Comparison of ENCODE assay signal across 9 cellular contexts in the genomic region with DNA sequence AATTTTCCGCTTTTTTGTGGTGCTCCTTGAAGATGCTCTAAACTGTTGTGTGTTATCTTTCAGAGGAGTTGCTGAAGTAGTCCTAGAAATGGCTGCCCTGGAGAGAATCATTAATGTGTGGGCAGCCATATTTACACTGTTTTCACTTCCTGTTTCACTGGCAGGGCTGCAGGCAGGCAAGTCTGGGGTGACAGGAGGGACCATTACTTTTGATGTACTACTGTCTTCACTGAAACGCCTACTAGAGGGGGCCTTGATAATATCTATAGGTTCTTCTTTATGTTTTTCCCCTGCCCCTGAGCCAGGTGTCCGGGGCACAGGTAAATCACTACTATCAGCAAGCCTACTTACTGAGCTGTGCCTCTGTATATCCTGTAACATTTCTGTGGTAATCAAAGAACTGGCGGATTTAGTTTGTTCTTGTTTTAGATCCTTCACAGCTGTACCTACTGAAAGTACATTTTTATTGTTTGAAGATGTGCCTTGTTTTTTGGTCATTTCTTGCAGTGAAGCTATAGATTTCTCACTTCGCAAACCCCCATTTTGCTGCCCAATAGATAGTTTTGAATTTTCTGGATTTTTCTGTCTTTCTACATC. TPM values are rescaled to one million over a fixed set of nuclear protein-coding genes. Genes with fewer than 3 reads are reported as not detected.
DNase-seq lines count a peak whose midpoint lies in the region; ATAC-seq and TF ChIP-seq lines count a peak whose summit lies in the region.
"Had no signal": no experiment of that assay in that cellular context is flagged by ENCODE, and none has a peak within 500 bp of the region (broad histone marks: within the 10 kb centered on the region; RNA-seq: fewer than 3 reads in every experiment).

No MANE protein-coding gene starts in this region.

- H3K27me3 Mint-ChIP-seq in activated B cell treated with CpG ODN at 0.5 μM for 24 hours = no peaks in the 10 kb centered on the region

- peaks cover 13% of the 10 kb centered on the region for H3K4me1 Mint-ChIP-seq in activated B cell treated with CpG ODN at 0.5 μM for 24 hours

- ATAC-seq in GM19452 (IDR thresholded peaks at IDR 0.05; ENCODE audit: unreplicated experiment) (peak; percentile 99), HG03108 (IDR thresholded peaks at IDR 0.05; ENCODE audit: unreplicated experiment) (peak; percentile 98), activated B cell treated with CpG ODN at 0.5 μM for 24 hours (ENCODE audit: low read depth) (peak; percentile 100)

- H3K36me3 Mint-ChIP-seq in activated B cell treated with CpG ODN at 0.5 μM for 24 hours (ENCODE audit: low read depth) = peaks cover 60% of the 10 kb centered on the region

- no peak for TF ChIP-seq CTCF in GM10248 (IDR thresholded peaks at IDR 0.05; ENCODE audit: control extremely low read depth, extremely low read depth, low read depth, missing control alignments)
- no peak for TF ChIP-seq CTCF in activated B cell treated with CpG ODN at 0.5 μM for 24 hours (IDR thresholded peaks at IDR 0.05)

- H3K4me3 Mint-ChIP-seq in activated B cell treated with CpG ODN at 0.5 μM for 24 hours = no peak overlapping the region

- peak overlapping the region; percentile 87 for H3K27ac Mint-ChIP-seq in activated B cell treated with CpG ODN at 0.5 μM for 24 hours

- CTCF ChIA-PET in GM10248 (lab: Yijun Ruan, JAX) (interaction anchor here (3.6 kb wide), 1 partner anchor 10 kb away, joined by 16 read pairs; no protein-coding TSS in a partner anchor), activated B cell treated with CpG ODN at 0.5 μM for 24 hours (lab: Charles Lee) (no interaction called here)

- POLR2A ChIA-PET in GM10248 (lab: Yijun Ruan, JAX) = no interaction called here
- POLR2A ChIA-PET in activated B cell treated with CpG ODN at 0.5 μM for 24 hours (lab: Charles Lee) = no interaction called here

- H3K9me3 Mint-ChIP-seq in activated B cell treated with CpG ODN at 0.5 μM for 24 hours = no peaks in the 10 kb centered on the region

- intact Hi-C loops in activated B cell treated with CpG ODN at 0.5 μM for 24 hours (cut with micrococcal nuclease) = loop anchor here (1.0 to 2.0 kb wide), 6 partner anchors 14 to 503 kb away; partner anchors contain the start of genes ACAT1, C11orf65 and NPAT

- DNase-seq in GM10248 (ENCODE audit: extremely low spot score) = peak; percentile 69
- DNase-seq in activated B cell treated with CpG ODN at 0.5 μM for 24 hours = no peak
- DNase-seq in SW480 (ENCODE audit: low spot score) = no peak
- DNase-seq in DMS53 (lab: John Stamatoyannopoulos, UW) = no peak
- no peak for DNase-seq in DMS79 treated with DMSO at 0.1 percent for 48 hours (lab: John Stamatoyannopoulos, UW)
- DNase-seq in NCI-H226 = no peak
- DNase-seq: NCI-H524 had no signal

RNA-seq across cellular contexts. Expression of gene ACAT1, which starts 39.7 kb away (rescaled TPM):
- 50.1 and 51.1 TPM in 2 replicates for total RNA-seq in activated B cell treated with CpG ODN at 0.5 μM for 24 hours
